ENCODE assay signal across 8 cellular contexts in genomic region chr9:71331603-71332002, GRCh38.
"Had no signal": no experiment of that assay in that cellular context is flagged by ENCODE, and none has a peak within 500 bp of the region (broad histone marks: within the 10 kb centered on the region; RNA-seq: fewer than 3 reads in every experiment).

No MANE protein-coding gene starts in this region.

- FAIRE-seq: G401.6, GM12878, GM12891, GM12892, GM18507, GM19239 had no signal

- DNase-seq: GDM1, GF-D8 had no signal

- H3K4me3 ChIP-seq: GM12878 had no signal

- ATAC-seq: GM12878 had no signal
